Comparison of ENCODE assay signal across 1 cellular context in the genomic region with DNA sequence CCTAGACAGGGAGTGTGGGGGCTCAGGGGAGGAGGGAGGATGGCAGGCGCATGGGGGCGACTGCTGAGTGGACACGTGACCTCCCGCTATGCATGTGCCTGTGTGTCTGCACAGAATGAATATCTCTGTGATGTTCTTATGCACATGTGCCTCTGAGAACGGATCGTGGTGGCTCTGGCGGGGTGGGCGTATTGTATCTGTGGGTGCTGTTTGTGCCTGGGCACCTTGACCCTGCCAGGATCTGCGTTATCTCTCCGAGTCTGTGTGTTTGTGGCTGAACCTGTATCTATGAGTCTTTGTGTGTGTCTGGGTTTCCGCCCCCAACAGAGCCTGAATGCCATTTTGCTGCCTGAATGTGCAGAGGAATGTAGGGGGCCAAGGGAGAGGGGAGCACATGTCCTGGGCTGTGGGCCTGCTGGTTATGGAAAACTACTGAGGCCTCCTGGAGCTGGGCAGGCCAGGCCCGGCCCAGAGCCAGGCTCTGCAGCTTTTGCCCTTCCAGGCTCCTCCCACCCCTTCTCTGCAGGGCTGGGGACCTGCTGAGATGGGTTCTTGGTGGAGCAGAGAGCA.
TF ChIP-seq lines count a peak whose summit lies in the region.

No MANE protein-coding gene starts in this region.

TF ChIP-seq in H1, 55 proteins besides CTCF, POLR2A, EP300 and RAD21:
- TF ChIP-seq TEAD4 (IDR thresholded peaks at IDR 0.05; ENCODE audit: low read depth, low read length) (peak; percentile 68), SP4 (IDR thresholded peaks at IDR 0.05; ENCODE audit: low read length) (no peak), SP2 (IDR thresholded peaks at IDR 0.05; ENCODE audit: low read length) (no peak), GABPA (IDR thresholded peaks at IDR 0.05; ENCODE audit: borderline replicate concordance, insufficient read depth, low read length) (no peak), POLR2AphosphoS5 (IDR thresholded peaks at IDR 0.05; ENCODE audit: low read depth, low read length) (no peak)
- TF ChIP-seq, protein P1, sequence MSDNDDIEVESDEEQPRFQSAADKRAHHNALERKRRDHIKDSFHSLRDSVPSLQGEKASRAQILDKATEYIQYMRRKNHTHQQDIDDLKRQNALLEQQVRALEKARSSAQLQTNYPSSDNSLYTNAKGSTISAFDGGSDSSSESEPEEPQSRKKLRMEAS (IDR thresholded peaks at IDR 0.05) = peak; percentile 64
TF ChIP-seq in H1: peak in this region for 2.
